Comparison of ENCODE assay signal across 18 cellular contexts in the genomic region with DNA sequence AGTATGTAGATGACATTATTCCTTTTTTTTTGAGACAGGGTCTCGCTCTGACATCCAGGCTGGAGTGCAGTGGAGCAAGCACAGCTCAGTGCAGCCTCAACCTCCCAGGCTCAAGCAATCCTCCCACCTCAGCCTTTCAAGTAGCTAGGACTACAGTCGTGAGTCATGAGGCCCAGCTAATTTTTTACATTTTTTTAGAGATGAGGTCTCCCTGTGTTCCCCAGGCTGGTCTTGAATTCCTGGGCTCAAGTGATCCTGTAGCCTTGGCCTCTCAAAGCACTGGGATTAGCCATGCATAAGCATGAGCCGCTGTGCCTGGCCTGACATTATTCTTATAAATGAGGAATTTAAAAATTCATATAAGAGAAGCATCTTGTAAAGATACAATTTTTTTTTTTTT.
A peak's percentile ranks its signal among the peaks of the same experiment; 100 is the strongest.
DNase-seq lines count a peak whose midpoint lies in the region; ATAC-seq and TF ChIP-seq lines count a peak whose summit lies in the region.
"Had no signal": no experiment of that assay in that cellular context is flagged by ENCODE, and none has a peak within 500 bp of the region (broad histone marks: within the 10 kb centered on the region; RNA-seq: fewer than 3 reads in every experiment).

No MANE protein-coding gene starts in this region.

- H3K27me3 Mint-ChIP-seq in nephron (ENCODE audit: low read depth): no peaks in the 10 kb centered on the region
- no peaks in the 10 kb centered on the region for H3K27me3 Mint-ChIP-seq in activated naive CD4-positive, alpha-beta T cell treated with anti-CD3 and anti-CD28 coated beads, Interleukin-2, amount 10 ng/mL, durations not matched to agents 7 days and 5 days
- H3K27me3 Mint-ChIP-seq: IgD-negative memory B cell had no signal

- H3K36me3 Mint-ChIP-seq in nephron (ENCODE audit: low read depth): peaks cover 26% of the 10 kb centered on the region
- peaks cover 26% of the 10 kb centered on the region for H3K36me3 Mint-ChIP-seq in activated naive CD4-positive, alpha-beta T cell treated with anti-CD3 and anti-CD28 coated beads, Interleukin-2, amount 10 ng/mL, durations not matched to agents 7 days and 5 days

- DNase-seq in ELR (ENCODE audit: low read depth) (peak; percentile 46), RKO (ENCODE audit: low spot score) (peak; percentile 9), fibroblast of gingiva (ENCODE audit: low read depth) (peak; percentile 1), NCI-H187 treated with DMSO at 0.1 percent for 48 hours (lab: John Stamatoyannopoulos, UW) (no peak)
- no peak for DNase-seq in activated naive CD4-positive, alpha-beta T cell treated with anti-CD3 and anti-CD28 coated beads, Interleukin-2, amount 10 ng/mL, durations not matched to agents 7 days and 5 days
- DNase-seq: activated T-cell treated with anti-CD3 and anti-CD28 coated beads for 4 hours, BE2C, dermis blood vessel endothelial cell, gastrocnemius medialis, NCI-H1417, NCI-H510A treated with DMSO at 0.1 percent for 48 hours, tibial artery had no signal

- peak overlapping the region; percentile 42 to 76 (median 68) for H3K27ac Mint-ChIP-seq in nephron
- H3K27ac Mint-ChIP-seq in activated naive CD4-positive, alpha-beta T cell treated with anti-CD3 and anti-CD28 coated beads, Interleukin-2, amount 10 ng/mL, durations not matched to agents 7 days and 5 days: no peak overlapping the region
- H3K27ac Mint-ChIP-seq: IgD-negative memory B cell; T-helper 1 cell treated with Interleukin-12 subunit alpha and Interleukin-12 subunit beta and Interleukin-4 antibody, amounts not matched to agents 30 μg/mL and 1 μg/mL, for 36 hours had no signal

- TF ChIP-seq CTCF in nephron (IDR thresholded peaks at IDR 0.05; ENCODE audit: unreplicated experiment in 3 of 3): no peak

- ATAC-seq in GM19023 (IDR thresholded peaks at IDR 0.05; ENCODE audit: unreplicated experiment) (no peak), GM18873 (IDR thresholded peaks at IDR 0.05; ENCODE audit: low FRiP score, unreplicated experiment) (no peak)
- ATAC-seq: gastrocnemius medialis, Panc1 had no signal

- peaks cover 9% of the 10 kb centered on the region for H3K9me3 Mint-ChIP-seq in nephron
- H3K9me3 Mint-ChIP-seq in activated naive CD4-positive, alpha-beta T cell treated with anti-CD3 and anti-CD28 coated beads, Interleukin-2, amount 10 ng/mL, durations not matched to agents 7 days and 5 days: peaks cover 4% of the 10 kb centered on the region

- no peak overlapping the region for H3K4me3 Mint-ChIP-seq in nephron
- H3K4me3 Mint-ChIP-seq in activated naive CD4-positive, alpha-beta T cell treated with anti-CD3 and anti-CD28 coated beads, Interleukin-2, amount 10 ng/mL, durations not matched to agents 7 days and 5 days: no peak overlapping the region
- H3K4me3 Mint-ChIP-seq: IgD-negative memory B cell; T-helper 1 cell treated with Interleukin-12 subunit alpha and Interleukin-12 subunit beta and Interleukin-4 antibody, amounts not matched to agents 30 μg/mL and 1 μg/mL, for 36 hours had no signal

- CTCF ChIA-PET in activated naive CD4-positive, alpha-beta T cell treated with anti-CD3 and anti-CD28 coated beads, Interleukin-2, amount 10 ng/mL, durations not matched to agents 7 days and 5 days (lab: Charles Lee): no interaction called here

- no peaks in the 10 kb centered on the region for H3K4me1 Mint-ChIP-seq in nephron
- H3K4me1 Mint-ChIP-seq in activated naive CD4-positive, alpha-beta T cell treated with anti-CD3 and anti-CD28 coated beads, Interleukin-2, amount 10 ng/mL, durations not matched to agents 7 days and 5 days: peaks cover 6% of the 10 kb centered on the region

Comparison
In these comparisons a context has a peak if more than half of its experiments do, and no peak if none do; other contexts are left out.
1. DNase-seq: peak in ELR (single experiment), RKO (single experiment) and fibroblast of gingiva (single experiment); none in activated naive CD4-positive, alpha-beta T cell treated with anti-CD3 and anti-CD28 coated beads, Interleukin-2, amount 10 ng/mL, durations not matched to agents 7 days and 5 days (single experiment) and NCI-H187 treated with DMSO at 0.1 percent for 48 hours (single experiment).